ENCODE assay signal across 19 cellular contexts in the genomic region with DNA sequence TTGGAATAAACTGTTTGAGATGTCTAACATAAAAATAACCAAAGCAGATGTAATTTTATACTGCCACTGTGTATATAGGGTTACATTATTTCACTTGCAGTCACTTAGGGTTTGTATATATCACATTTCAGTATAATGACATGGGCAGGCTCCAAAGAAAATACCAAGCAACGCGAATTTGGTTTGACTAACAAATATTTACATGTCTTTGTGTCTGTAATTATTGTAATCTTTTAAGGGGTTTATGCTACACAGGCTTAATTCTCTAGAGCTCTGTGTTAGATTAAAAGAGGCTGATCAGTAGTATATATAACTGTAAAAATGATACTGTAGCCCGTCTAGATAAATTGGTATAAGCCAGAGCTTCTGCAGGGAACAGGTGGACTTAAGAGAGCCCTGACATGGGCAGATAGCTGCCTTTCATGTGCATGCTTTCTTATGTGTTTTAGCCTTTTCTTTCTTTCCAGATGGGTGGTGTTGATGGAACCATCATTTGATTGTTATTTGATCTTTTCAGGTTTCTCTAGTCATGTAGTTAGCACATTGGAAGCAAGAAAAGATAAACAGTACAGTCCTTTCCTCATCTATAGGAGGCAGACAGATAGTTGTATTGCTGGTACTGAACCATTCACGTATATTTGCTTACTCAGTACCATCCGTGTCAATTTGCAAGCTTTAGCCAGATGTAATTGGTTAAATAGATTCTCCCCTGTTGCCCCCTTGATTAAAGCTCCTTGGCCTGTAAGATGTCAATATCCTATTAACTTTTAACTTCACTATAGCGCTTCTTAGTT.
DNase-seq lines count a peak whose midpoint lies in the region; ATAC-seq and TF ChIP-seq lines count a peak whose summit lies in the region.
"Had no signal": no experiment of that assay in that cellular context is flagged by ENCODE, and none has a peak within 500 bp of the region (broad histone marks: within the 10 kb centered on the region; RNA-seq: fewer than 3 reads in every experiment).

No MANE protein-coding gene starts in this region.

- intact Hi-C loops in psoas muscle (cut with DNase I), result no loop called here

- DNase-seq in NCI-H1105 treated with DMSO at 0.1 percent for 48 hours (lab: John Stamatoyannopoulos, UW) (peak; percentile 23), NCI-H1105 (lab: John Stamatoyannopoulos, UW) (no peak), NCI-H1436 (lab: John Stamatoyannopoulos, UW) (peak; percentile 62), NCI-H748 (lab: John Stamatoyannopoulos, UW; ENCODE audit: unreplicated experiment) (peak; percentile 83), psoas muscle (no peak), SHP77 treated with DMSO at 0.1 percent for 48 hours (lab: John Stamatoyannopoulos, UW) (no peak)
- DNase-seq: activated CD4-positive, alpha-beta T cell treated with anti-CD3 and anti-CD28 coated beads for 1 hour; activated naive CD8-positive, alpha-beta T cell treated with anti-CD3 and anti-CD28 coated beads, Interleukin-2, amount 50 U/mL, for 24 hours; DND-41; left cardiac atrium; MG63; NCI-H446 treated with DMSO at 0.1 percent for 48 hours; T1000 had no signal

- no peak for TF ChIP-seq CTCF in psoas muscle (IDR thresholded peaks at IDR 0.05)

- no peaks in the 10 kb centered on the region for H3K27me3 ChIP-seq in psoas muscle (ENCODE audit: insufficient read depth in 3 of 3, low read length in 2 of 3)
- H3K27me3 ChIP-seq: breast epithelium, MG63, neural progenitor cell had no signal

- 36 to 56% (median 42%) methylated on average over 6 of the region's 6 CpGs for WGBS in psoas muscle, 3 donors

- peak overlapping the region; percentile 69 for H3K27ac ChIP-seq in psoas muscle
- H3K27ac ChIP-seq: A549, breast epithelium, epithelial cell of prostate, neural progenitor cell had no signal

- peaks cover 18% of the 10 kb centered on the region for H3K4me1 ChIP-seq in psoas muscle
- H3K4me1 ChIP-seq: A549, breast epithelium, neural progenitor cell had no signal

- ATAC-seq in psoas muscle, result peak in 3 of 4 donors; percentile 69 to 93 (median 80)
- ATAC-seq in HG03432 (IDR thresholded peaks at IDR 0.05; ENCODE audit: unreplicated experiment), result no peak
- no peak for ATAC-seq in GM18517 (IDR thresholded peaks at IDR 0.05; ENCODE audit: unreplicated experiment)
- ATAC-seq: A549; activated naive CD8-positive, alpha-beta T cell treated with anti-CD3 and anti-CD28 coated beads, Interleukin-2, amount 50 U/mL, for 24 hours; left cardiac atrium had no signal

- peak overlapping the region; percentile 39 for H3K4me3 ChIP-seq in psoas muscle
- H3K4me3 ChIP-seq: A549, breast epithelium, MG63, neural progenitor cell had no signal

- no peaks in the 10 kb centered on the region for H3K9me3 ChIP-seq in psoas muscle
- H3K9me3 ChIP-seq: A549, breast epithelium had no signal

- H3K36me3 ChIP-seq in psoas muscle (ENCODE audit: insufficient read depth in 1 of 2, low read depth in 1 of 2), result no peaks in the 10 kb centered on the region
- H3K36me3 ChIP-seq: breast epithelium, MG63, neural progenitor cell had no signal

Comparison
In these comparisons a context has a peak if more than half of its experiments do, and no peak if none do; other contexts are left out.
1. DNase-seq: peak in NCI-H1105 treated with DMSO at 0.1 percent for 48 hours (single experiment), NCI-H1436 (single experiment) and NCI-H748 (single experiment); none in NCI-H1105 (single experiment), psoas muscle (0 of 2) and SHP77 treated with DMSO at 0.1 percent for 48 hours (single experiment).
2. ATAC-seq: peak in psoas muscle (3 of 4); none in HG03432 (single experiment) and GM18517 (single experiment).